16 cellular contexts compared by ENCODE assay signal in the genomic region with DNA sequence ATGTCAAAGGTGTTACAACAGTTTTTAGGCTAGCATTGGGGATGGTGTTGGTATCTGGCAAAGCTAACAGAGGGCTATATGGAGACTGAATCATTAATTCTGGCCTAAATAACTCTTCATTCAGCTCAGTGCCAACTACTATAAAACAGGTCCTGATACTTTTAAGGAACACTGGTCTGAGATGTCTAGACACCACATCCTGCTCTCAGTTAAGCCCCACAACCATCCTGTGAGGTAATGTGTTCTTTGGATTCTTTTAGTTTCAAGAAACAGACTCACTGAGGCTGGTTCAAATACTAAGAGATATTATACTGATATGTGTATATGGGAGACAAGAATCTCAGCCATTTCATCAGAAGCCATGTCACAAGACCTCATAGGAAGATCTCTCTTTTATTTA.
"Had no signal": no experiment of that assay in that cellular context is flagged by ENCODE, and none has a peak within 500 bp of the region (broad histone marks: within the 10 kb centered on the region; RNA-seq: fewer than 3 reads in every experiment).

No MANE protein-coding gene starts in this region.

- H3K27ac Mint-ChIP-seq: activated CD4-positive, alpha-beta T cell treated with anti-CD3 and anti-CD28 coated beads, Interleukin-2, amount 10 ng/mL, durations not matched to agents 7 days and 5 days; nephron had no signal

- DNase-seq: activated CD4-positive, alpha-beta T cell treated with anti-CD3 and anti-CD28 coated beads, Interleukin-2, amount 10 ng/mL, durations not matched to agents 7 days and 5 days; activated CD4-positive, CD25-positive, alpha-beta regulatory T cell treated with anti-CD3 and anti-CD28 coated beads, Interleukin-2, amount 50 U/mL, for 72 hours; activated CD8-positive, alpha-beta memory T cell treated with anti-CD3 and anti-CD28 coated beads, Interleukin-2, amount 50 U/mL, for 48 hours; activated naive CD4-positive, alpha-beta T cell treated with Interleukin-2 at 50 U/mL for 16 hours; activated T-cell treated with anti-CD3 and anti-CD28 coated beads, Interleukin-2, amount 50 U/mL, for 4 hours; cortex of kidney; foreskin fibroblast; left colon; mesenchymal stem cell; pancreas; psoas muscle; spleen; stimulated activated CD4-positive, alpha-beta T cell treated with anti-CD3 and anti-CD28 coated beads, Interleukin-4, amount 100 ng/mL, for 1 hour; stimulated activated naive CD4-positive, alpha-beta T cell; thyroid gland had no signal

- H3K4me3 Mint-ChIP-seq: activated CD4-positive, alpha-beta T cell treated with anti-CD3 and anti-CD28 coated beads, Interleukin-2, amount 10 ng/mL, durations not matched to agents 7 days and 5 days; activated T-cell treated with anti-CD3 and anti-CD28 coated beads, Interleukin-2, amount 50 U/mL, for 4 hours; nephron had no signal

- ATAC-seq: activated T-cell treated with anti-CD3 and anti-CD28 coated beads, Interleukin-2, amount 50 U/mL, for 4 hours; left colon; pancreas; psoas muscle had no signal

- H3K9me3 Mint-ChIP-seq: activated CD4-positive, alpha-beta T cell treated with anti-CD3 and anti-CD28 coated beads, Interleukin-2, amount 10 ng/mL, durations not matched to agents 7 days and 5 days; activated T-cell treated with anti-CD3 and anti-CD28 coated beads, Interleukin-2, amount 50 U/mL, for 4 hours; nephron had no signal
